Comparison of ENCODE assay signal across 9 cellular contexts in genomic region chr10:95333997-95334792, GRCh38. TPM values are rescaled to one million over a fixed set of nuclear protein-coding genes. Genes with fewer than 3 reads are reported as not detected.
DNase-seq lines count a peak whose midpoint lies in the region; ATAC-seq and TF ChIP-seq lines count a peak whose summit lies in the region.
"Had no signal": no experiment of that assay in that cellular context is flagged by ENCODE, and none has a peak within 500 bp of the region (broad histone marks: within the 10 kb centered on the region; RNA-seq: fewer than 3 reads in every experiment).

No MANE protein-coding gene starts in this region.

- TF ChIP-seq CTCF in AG09319 (IDR thresholded peaks at IDR 0.05; ENCODE audit: low read depth, low read length) (no peak), foreskin keratinocyte (conservative IDR thresholded peaks at IDR 0.05) (no peak)

- peak; percentile 79 for ATAC-seq in foreskin keratinocyte
- no peak for ATAC-seq in HG03045 (IDR thresholded peaks at IDR 0.05; ENCODE audit: unreplicated experiment)

- DNase-seq in AG09319 (ENCODE audit: extremely low read depth, low read depth) (peak; percentile 68), UCSD-AML1 (lab: John Stamatoyannopoulos, UW; ENCODE audit: unreplicated experiment) (peak; percentile 49), foreskin keratinocyte (peak; percentile 43 to 68), posterior vena cava (ENCODE audit: low spot score) (peak; percentile 91), HK-2 (ENCODE audit: unreplicated experiment) (no peak), Karpas-422 (no peak), NCI-H1436 treated with DMSO at 0.1 percent for 48 hours (lab: John Stamatoyannopoulos, UW) (no peak)

- no peaks in the 10 kb centered on the region for H3K9me2 ChIP-seq in Karpas-422 (replicated peaks; ENCODE audit: insufficient read depth, low read length)

- H3K27ac ChIP-seq in foreskin keratinocyte, result peak overlapping the region; percentile 44
- no peak overlapping the region for H3K27ac ChIP-seq in Karpas-422 (ENCODE audit: low read length)
- H3K27ac ChIP-seq: HL-60 had no signal

- intact Hi-C loops in posterior vena cava (cut with DNase I), result no loop called here

- no peaks in the 10 kb centered on the region for H3K79me2 ChIP-seq in Karpas-422 (ENCODE audit: low read length)

- H3K27me3 ChIP-seq in foreskin keratinocyte, result no peaks in the 10 kb centered on the region
- H3K27me3 ChIP-seq in Karpas-422 (ENCODE audit: low read length), result no peaks in the 10 kb centered on the region

- H4K20me1 ChIP-seq in Karpas-422 (ENCODE audit: insufficient read depth, low read depth, low read length), result no peaks in the 10 kb centered on the region

- no peaks in the 10 kb centered on the region for H3K9me3 ChIP-seq in Karpas-422 (ENCODE audit: low read length)

- peaks cover 14% of the 10 kb centered on the region for H3K4me1 ChIP-seq in foreskin keratinocyte
- no peaks in the 10 kb centered on the region for H3K4me1 ChIP-seq in Karpas-422 (ENCODE audit: low read length)

- no peak overlapping the region for H2AFZ ChIP-seq in Karpas-422 (ENCODE audit: low read length)

- no peak overlapping the region for H3K9ac ChIP-seq in Karpas-422 (ENCODE audit: low read length)

- H3K36me3 ChIP-seq in Karpas-422 (ENCODE audit: insufficient read depth, low read length), result no peaks in the 10 kb centered on the region

- no peak overlapping the region for H3K4me2 ChIP-seq in Karpas-422 (ENCODE audit: low read depth, low read length, poor library complexity, severe bottlenecking)

- H3K4me3 ChIP-seq in Karpas-422 (ENCODE audit: low read length), result no peak overlapping the region

RNA-seq across cellular contexts. Expression of gene PDLIM1, which starts 43.4 kb away (rescaled TPM):
- 256 and 304 TPM in 2 replicates for total RNA-seq in foreskin keratinocyte
- 366 and 431 TPM in 2 replicates for polyA plus RNA-seq in foreskin keratinocyte
- total RNA-seq in posterior vena cava, result 100 to 1,000 TPM; 133 to 134 TPM
- 0.22 and 0.54 TPM in 2 replicates for total RNA-seq in Karpas-422 (2014; rRNA removed; shearing (Covaris generic); ENCODE audit: low replicate concordance)

Comparison
In these comparisons a context has a peak if more than half of its experiments do, and no peak if none do; other contexts are left out.
1. DNase-seq: peak in AG09319 (single experiment), UCSD-AML1 (single experiment), foreskin keratinocyte (2 of 2) and posterior vena cava (single experiment); none in HK-2 (single experiment), Karpas-422 (single experiment) and NCI-H1436 treated with DMSO at 0.1 percent for 48 hours (single experiment).
2. RNA of gene PDLIM1, which starts 43.4 kb away (total RNA-seq): 256 to 304 TPM in foreskin keratinocyte and 133 to 134 TPM in posterior vena cava; 0.22 to 0.54 TPM in Karpas-422; every median in the first group is over 10 times any median in the second.